30 cellular contexts compared by ENCODE assay signal in the genomic region with DNA sequence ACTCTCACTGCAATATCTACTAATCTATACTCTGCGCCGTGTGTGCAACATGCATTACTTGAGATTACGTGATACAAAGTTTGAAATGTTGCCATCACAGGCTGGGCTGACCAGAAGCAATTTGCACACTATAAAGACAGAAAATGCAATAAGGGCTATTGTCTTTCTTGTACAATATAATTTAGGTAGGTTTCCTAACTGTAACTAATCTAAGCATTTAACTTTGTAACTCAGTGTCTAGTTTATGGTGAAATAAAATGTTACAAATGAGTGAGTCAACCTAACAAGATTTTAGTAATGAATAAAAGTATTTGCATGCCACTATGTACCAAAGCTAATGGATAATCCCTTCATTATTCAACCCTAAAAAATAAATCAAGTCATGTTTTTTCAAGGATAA. TPM values are rescaled to one million over a fixed set of nuclear protein-coding genes. Genes with fewer than 3 reads are reported as not detected.
"Had no signal": no experiment of that assay in that cellular context is flagged by ENCODE, and none has a peak within 500 bp of the region (broad histone marks: within the 10 kb centered on the region; RNA-seq: fewer than 3 reads in every experiment).

No MANE protein-coding gene starts in this region.

- ATAC-seq: activated CD4-positive, CD25-positive, alpha-beta regulatory T cell treated with anti-CD3 and anti-CD28 coated beads, Interleukin-2, amount 50 U/mL, for 24 hours; activated CD8-positive, alpha-beta T cell treated with anti-CD3 and anti-CD28 coated beads for 36 hours; activated T-cell treated with anti-CD3 and anti-CD28 coated beads, Interleukin-2, amount 50 U/mL, for 72 hours; Panc1; Right ventricle myocardium inferior had no signal

- H3K4me1 ChIP-seq: ascending aorta, SJCRH30 had no signal

- H3K27me3 ChIP-seq: ascending aorta, SJCRH30 had no signal

- H3K27ac Mint-ChIP-seq: activated CD8-positive, alpha-beta T cell treated with anti-CD3 and anti-CD28 coated beads for 36 hours; activated naive CD4-positive, alpha-beta T cell treated with anti-CD3 and anti-CD28 coated beads, Interleukin-2, amount 10 ng/mL, durations not matched to agents 7 days and 5 days; activated naive CD8-positive, alpha-beta T cell treated with anti-CD3 and anti-CD28 coated beads, Interleukin-2, amount 10 ng/mL, durations not matched to agents 7 days and 5 days; activated T-cell treated with anti-CD3 and anti-CD28 coated beads, Interleukin-2, amount 50 U/mL, for 72 hours; activated T-helper 2 cell treated with anti-CD3 and anti-CD28 coated beads, Interferon-gamma antibody, Interleukin-2, Interleukin-4, amounts not matched to agents 10 μg/mL and 5 μg/mL and 100 μg/mL, durations not matched to agents 14 hours and 24 hours and 36 hours; brain; IgD-negative memory B cell had no signal

- H3K27ac ChIP-seq: ascending aorta, KMS-11, SJCRH30 had no signal

- H3K4me2 ChIP-seq: KMS-11, SK-N-SH had no signal

- H3K9me3 ChIP-seq: ascending aorta, SJCRH30, SK-N-SH had no signal

- H3K36me3 Mint-ChIP-seq: activated naive CD4-positive, alpha-beta T cell treated with anti-CD3 and anti-CD28 coated beads, Interleukin-2, amount 10 ng/mL, durations not matched to agents 7 days and 5 days; activated naive CD8-positive, alpha-beta T cell treated with anti-CD3 and anti-CD28 coated beads, Interleukin-2, amount 10 ng/mL, durations not matched to agents 7 days and 5 days; IgD-negative memory B cell had no signal

- H3K4me3 Mint-ChIP-seq: activated CD8-positive, alpha-beta T cell treated with anti-CD3 and anti-CD28 coated beads for 36 hours; activated naive CD4-positive, alpha-beta T cell treated with anti-CD3 and anti-CD28 coated beads, Interleukin-2, amount 10 ng/mL, durations not matched to agents 7 days and 5 days; activated naive CD8-positive, alpha-beta T cell treated with anti-CD3 and anti-CD28 coated beads, Interleukin-2, amount 10 ng/mL, durations not matched to agents 7 days and 5 days; activated T-cell treated with anti-CD3 and anti-CD28 coated beads, Interleukin-2, amount 50 U/mL, for 72 hours; brain; IgD-negative memory B cell had no signal

- H3K9me3 Mint-ChIP-seq: activated CD8-positive, alpha-beta T cell treated with anti-CD3 and anti-CD28 coated beads for 36 hours; activated naive CD4-positive, alpha-beta T cell treated with anti-CD3 and anti-CD28 coated beads, Interleukin-2, amount 10 ng/mL, durations not matched to agents 7 days and 5 days; activated naive CD8-positive, alpha-beta T cell treated with anti-CD3 and anti-CD28 coated beads, Interleukin-2, amount 10 ng/mL, durations not matched to agents 7 days and 5 days; activated T-cell treated with anti-CD3 and anti-CD28 coated beads, Interleukin-2, amount 50 U/mL, for 72 hours; activated T-helper 2 cell treated with anti-CD3 and anti-CD28 coated beads, Interferon-gamma antibody, Interleukin-2, Interleukin-4, amounts not matched to agents 10 μg/mL and 5 μg/mL and 100 μg/mL, durations not matched to agents 14 hours and 24 hours and 36 hours had no signal

- H3K36me3 ChIP-seq: ascending aorta, SJCRH30 had no signal

- DNase-seq: activated CD4-positive, alpha-beta T cell treated with anti-CD3 and anti-CD28 coated beads for 4 hours; activated CD8-positive, alpha-beta memory T cell treated with anti-CD3 and anti-CD28 coated beads, Interleukin-2, amount 50 U/mL, for 4 hours; activated CD8-positive, alpha-beta T cell treated with anti-CD3 and anti-CD28 coated beads for 36 hours; activated gamma-delta T cell treated with Interleukin-2 at 50 U/mL for 16 hours; activated naive CD4-positive, alpha-beta T cell treated with anti-CD3 and anti-CD28 coated beads, Interleukin-2, amount 10 ng/mL, durations not matched to agents 7 days and 5 days; activated naive CD8-positive, alpha-beta T cell treated with anti-CD3 and anti-CD28 coated beads, Interleukin-2, amount 10 ng/mL, durations not matched to agents 7 days and 5 days; activated T-cell treated with anti-CD3 and anti-CD28 coated beads, Interleukin-2, amount 50 U/mL, for 72 hours; amniotic stem cell; MV-4-11; NCI-H1092 treated with DMSO at 0.1 percent for 48 hours; NCI-H1417 treated with DMSO at 0.1 percent for 48 hours; NCI-H1694; NCI-H2029; NCI-H2107; NCI-H2171 treated with DMSO at 0.1 percent for 48 hours; NCI-H226; NCI-H526; NCI-H82; OCI-M1; RPMI8226; SJCRH30; SK-N-SH had no signal

- H3K9ac ChIP-seq: KMS-11, SK-N-SH had no signal

- H3K27me3 Mint-ChIP-seq: brain had no signal

- H3K4me3 ChIP-seq: ascending aorta, SJCRH30 had no signal

- H3K4me1 Mint-ChIP-seq: IgD-negative memory B cell had no signal

RNA-seq across cellular contexts. Expression of a gene that starts 57.8 kb away (rescaled TPM):
- polyA plus RNA-seq: IgD-negative memory B cell had no signal
